8 cellular contexts compared by ENCODE assay signal in the genomic region with DNA sequence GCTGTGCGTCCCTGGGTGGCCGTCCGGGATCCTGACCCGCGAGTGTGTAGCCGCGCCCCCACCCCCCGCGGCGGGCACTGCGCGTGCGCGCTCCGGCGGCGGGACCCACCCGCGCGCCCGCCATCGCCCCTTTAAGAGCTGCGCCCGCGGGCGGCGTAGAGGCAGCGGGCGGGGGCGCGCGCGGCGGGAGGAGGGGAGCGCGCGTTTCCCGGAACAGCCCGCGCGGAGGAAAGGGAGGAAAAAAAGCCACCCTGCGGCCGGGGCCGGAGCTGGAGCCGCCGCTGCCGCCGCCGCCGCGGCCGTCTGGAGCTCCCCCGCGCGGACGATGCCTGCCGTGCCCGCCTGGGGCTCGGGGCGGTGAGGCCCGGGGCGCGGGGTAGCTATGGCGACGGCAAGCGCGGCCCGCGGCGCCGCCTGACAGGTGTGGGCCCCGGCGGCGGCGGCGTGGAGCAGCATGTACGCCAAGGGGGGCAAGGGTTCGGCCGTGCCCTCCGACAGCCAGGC. TPM values are rescaled to one million over a fixed set of nuclear protein-coding genes. Genes with fewer than 3 reads are reported as not detected.
DNase-seq lines count a peak whose midpoint lies in the region; ATAC-seq and TF ChIP-seq lines count a peak whose summit lies in the region.

TSS of gene SSBP4 (plus strand) at position 204 of the 504 bp plus-strand sequence. CDS start at position 455, 251 bp downstream.

- peak within 1 kb of the TSS; percentile 79 for H3K14ac ChIP-seq in IMR-90 (replicated peaks; ENCODE audit: low read depth, low read length)

- peaks cover 37% of the 10 kb centered on the region for H3K4me1 ChIP-seq in IMR-90 (ENCODE audit: control insufficient read depth, insufficient read depth, low read length)
- H3K4me1 ChIP-seq in thymus (ENCODE audit: control insufficient read depth, insufficient read depth, low read length) = peaks cover 50% of the 10 kb centered on the region

- peak within 1 kb of the TSS; percentile 81 for H3K4me2 ChIP-seq in IMR-90 (ENCODE audit: low read depth, low read length)

- H3K9me1 ChIP-seq in IMR-90 (ENCODE audit: insufficient read depth, low read length) = peaks cover 16% of the 10 kb centered on the region; the same call in 1 of the 2 replicates

- H3K56ac ChIP-seq in IMR-90 (ENCODE audit: extremely low read depth, insufficient read depth, low read length) = peak within 1 kb of the TSS; percentile 17; the same call in 1 of the 2 replicates

- peak within 1 kb of the TSS; percentile 22; the same call in 1 of the 2 replicates for H3K18ac ChIP-seq in IMR-90 (ENCODE audit: low read depth, low read length)

- peaks cover 39% of the 10 kb centered on the region for H4K20me1 ChIP-seq in IMR-90 (ENCODE audit: insufficient read depth, low read length)

- peaks cover 77% of the 10 kb centered on the region for H3K4me1 Mint-ChIP-seq in nephron

- H4K8ac ChIP-seq in IMR-90 (ENCODE audit: low read depth in 2 of 2, low read length in 2 of 2) = peak within 1 kb of the TSS; percentile 88 to 100

- peak within 1 kb of the TSS; percentile 88 to 96 (median 93) for H3K4me3 Mint-ChIP-seq in nephron

- H3K79me1 ChIP-seq in IMR-90 (ENCODE audit: low read depth in 1 of 2, low read length in 2 of 2) = peaks cover 0 to 52% of the 10 kb centered on the region in 2 experiments

- peak within 1 kb of the TSS; percentile 90 for H3K27ac ChIP-seq in IMR-90 (ENCODE audit: insufficient read depth, low read length)
- H3K27ac ChIP-seq in thymus (ENCODE audit: low read depth) = peak within 1 kb of the TSS; percentile 25

- no peaks in the 10 kb centered on the region for H3K9me3 Mint-ChIP-seq in nephron

- peak; percentile 24 for TF ChIP-seq RAD21 in IMR-90 (IDR thresholded peaks at IDR 0.05; ENCODE audit: low read length)

- H3K9me3 ChIP-seq in IMR-90 (ENCODE audit: control insufficient read depth, insufficient read depth, low read length) = no peaks in the 10 kb centered on the region
- H3K9me3 ChIP-seq in thymus (ENCODE audit: control insufficient read depth) = no peaks in the 10 kb centered on the region

- intact Hi-C loops in IMR-90 (cut with micrococcal nuclease) = loop anchor here (5.0 to 10.0 kb wide), 2 partner anchors 142 to 214 kb away; partner anchors contain the start of gene RAB3A

- H3K9ac ChIP-seq in IMR-90 (ENCODE audit: low read depth, low read length) = peak within 1 kb of the TSS; percentile 74

- peak within 1 kb of the TSS; percentile 94 for H2AK5ac ChIP-seq in IMR-90 (ENCODE audit: low read depth, low read length)

- dilution Hi-C loops in IMR-90 (cut with HindIII; ENCODE audit: low sequenced_read_pairs, unreplicated experiment) = no loop called here

- TF ChIP-seq CTCF in AG10803 (conservative IDR thresholded peaks at IDR 0.05; ENCODE audit: low read length) (no peak), IMR-90 (conservative IDR thresholded peaks at IDR 0.05; ENCODE audit: low read depth, low read length) (peak; percentile 50), fibroblast of villous mesenchyme (IDR thresholded peaks at IDR 0.05; ENCODE audit: insufficient read depth, low read depth, low read length) (peak; percentile 14), nephron (IDR thresholded peaks at IDR 0.05; ENCODE audit: unreplicated experiment in 3 of 3) (peak in 2 of 3 experiments; percentile 33 to 34)

- peak within 1 kb of the TSS; percentile 79; the same call in 1 of the 2 replicates for H2BK20ac ChIP-seq in IMR-90 (ENCODE audit: low read depth, low read length)

- H3K4me3 ChIP-seq in AG10803 (ENCODE audit: low read length) (peak within 1 kb of the TSS; percentile 70), IMR-90 (ENCODE audit: insufficient read depth, low read depth, low read length) (peak within 1 kb of the TSS; percentile 68), fibroblast of villous mesenchyme (ENCODE audit: low read depth, low read length) (peak within 1 kb of the TSS; percentile 74), thymus (ENCODE audit: low read length) (peak within 1 kb of the TSS; percentile 66)

- no TSS peak for BruUV-seq in IMR-90 (replicated peaks; lab: Mats Ljungman, UMichigan)

- peaks cover 5% of the 10 kb centered on the region for H3K27me3 Mint-ChIP-seq in nephron (ENCODE audit: low read depth)

- H4K5ac ChIP-seq in IMR-90 (ENCODE audit: low read depth, low read length) = peak within 1 kb of the TSS; percentile 29

- in situ Hi-C loops in GM18951 (cut with MboI; ENCODE audit: low sequenced_read_pairs, unreplicated experiment) = no loop called here
- in situ Hi-C loops in IMR-90 (cut with MboI; ENCODE audit: low sequenced_read_pairs) = loop anchor here (10.0 kb wide), 2 partner anchors 224 to 304 kb away; partner anchors contain the start of gene MPV17L2

- peak within 1 kb of the TSS; percentile 86 for H2BK120ac ChIP-seq in IMR-90 (ENCODE audit: low read depth, low read length)

- CTCF ChIA-PET in IMR-90 (lab: Yijun Ruan, JAX) = interaction anchor here (0.8 to 1.2 kb wide), 4 partner anchors 34 to 141 kb away, joined by 3 to 4 read pairs (median 4); partner anchors contain the start of gene GDF15

- H3K36me3 ChIP-seq in IMR-90 (ENCODE audit: control insufficient read depth, insufficient read depth, low read length) (no peaks in the 10 kb centered on the region), thymus (ENCODE audit: control insufficient read depth, insufficient read depth) (no peaks in the 10 kb centered on the region)

- peak within 1 kb of the TSS; percentile 98 for H3K27ac Mint-ChIP-seq in nephron

- peaks cover 4% of the 10 kb centered on the region for H3K36me3 Mint-ChIP-seq in nephron (ENCODE audit: low read depth)

- H2BK15ac ChIP-seq in IMR-90 (ENCODE audit: low read depth, low read length) = peak within 1 kb of the TSS; percentile 87; the same call in 1 of the 3 replicates

- WGBS in IMR-90 (ENCODE audit: extremely low coverage in 2 of 2, insufficient read length in 1 of 2), 2 experiments = 0% methylated on average over 25 of the region's 80 CpGs; no CpG with 5 or more reads in 1 of the 2 experiments
- under 1% methylated on average over 80 of the region's 80 CpGs for WGBS in thymus

- peak within 1 kb of the TSS; percentile 91 for H4K91ac ChIP-seq in IMR-90 (ENCODE audit: insufficient read depth, low read depth, low read length)

- TF ChIP-seq POLR2A in GM18951 (IDR thresholded peaks at IDR 0.05; ENCODE audit: extremely low read depth, insufficient read depth, insufficient read length) = peak; percentile 40
- peak; percentile 38 for TF ChIP-seq POLR2A in IMR-90 (IDR thresholded peaks at IDR 0.05; ENCODE audit: low read depth, low read length)

- H3K4ac ChIP-seq in IMR-90 (ENCODE audit: low read depth, low read length) = peak within 1 kb of the TSS; percentile 96

- H2BK5ac ChIP-seq in IMR-90 (ENCODE audit: low read depth, low read length, poor library complexity, severe bottlenecking) = peak within 1 kb of the TSS; percentile 71

- H3K27me3 ChIP-seq in IMR-90 (ENCODE audit: control insufficient read depth, insufficient read depth, low read length) (no peaks in the 10 kb centered on the region), thymus (ENCODE audit: control insufficient read depth, insufficient read depth) (peaks cover 22% of the 10 kb centered on the region)

- POLR2A ChIA-PET in IMR-90 (lab: Charles Lee; ENCODE audit: unreplicated experiment) = no interaction called here

- peak within 1 kb of the TSS; percentile 97 for H2AFZ ChIP-seq in IMR-90 (replicated peaks; ENCODE audit: low read length, poor library complexity)

- DNase-seq in AG10803 (ENCODE audit: low read depth) (peak; percentile 76), IMR-90 (peak; percentile 70), RPMI8226 (peak; percentile 92), activated gamma-delta T cell (lab: John Stamatoyannopoulos, UW) (peak; percentile 71), fibroblast of villous mesenchyme (ENCODE audit: low read depth) (peak; percentile 80)

- peak within 1 kb of the TSS; percentile 86 for H3K23ac ChIP-seq in IMR-90 (ENCODE audit: low read depth, low read length)

- ATAC-seq in IMR-90 (ENCODE audit: low read depth) = peak; percentile 38

- H2AK9ac ChIP-seq in IMR-90 (replicated peaks; ENCODE audit: low read depth, low read length, poor library complexity) = peak within 1 kb of the TSS; percentile 99

TF ChIP-seq in IMR-90, 13 proteins besides CTCF, POLR2A, EP300 and RAD21:
- TF ChIP-seq MAZ (IDR thresholded peaks at IDR 0.05; ENCODE audit: borderline replicate concordance, low read depth, low read length) = peak; percentile 82; the same call in 1 of the 2 replicates
- peak; percentile 6; the same call in 1 of the 2 replicates for TF ChIP-seq SMC3 (IDR thresholded peaks at IDR 0.05; ENCODE audit: low read depth, low read length)
- no peak for TF ChIP-seq BHLHE40 (IDR thresholded peaks at IDR 0.05; ENCODE audit: low read depth, low read length)
- TF ChIP-seq MXI1 (IDR thresholded peaks at IDR 0.05; ENCODE audit: borderline replicate concordance, low read depth, low read length) = peak; percentile 85; the same call in 1 of the 2 replicates

RNA-seq across cellular contexts. Expression of gene SSBP4, which starts in this region (rescaled TPM):
- total RNA-seq in IMR-90 (2012; rRNA removed) (13.3 and 14.9 TPM in 2 replicates), fibroblast of villous mesenchyme (56.1 and 73.4 TPM in 2 replicates)
- polyA plus RNA-seq in IMR-90 (2012; rRNA removed) (39.7 and 48.1 TPM in 2 replicates), thymus (50.3 TPM)
- 36.0 and 75.3 TPM in 2 replicates for polyA plus RNA-seq in IMR-90 (2012; cell fraction: cytosol; rRNA removed)
- 110 and 323 TPM in 2 replicates for polyA plus RNA-seq in IMR-90 (2012; cell fraction: nucleus; rRNA removed; ENCODE audit: low replicate concordance)

Comparison
In these comparisons a context has a peak if more than half of its experiments do, and no peak if none do; other contexts are left out.
1. Peak in every context shown above with its lines: DNase-seq, ATAC-seq, H3K4me3 ChIP-seq and H3K27ac ChIP-seq.